ENCODE assay signal across 23 cellular contexts in the genomic region with DNA sequence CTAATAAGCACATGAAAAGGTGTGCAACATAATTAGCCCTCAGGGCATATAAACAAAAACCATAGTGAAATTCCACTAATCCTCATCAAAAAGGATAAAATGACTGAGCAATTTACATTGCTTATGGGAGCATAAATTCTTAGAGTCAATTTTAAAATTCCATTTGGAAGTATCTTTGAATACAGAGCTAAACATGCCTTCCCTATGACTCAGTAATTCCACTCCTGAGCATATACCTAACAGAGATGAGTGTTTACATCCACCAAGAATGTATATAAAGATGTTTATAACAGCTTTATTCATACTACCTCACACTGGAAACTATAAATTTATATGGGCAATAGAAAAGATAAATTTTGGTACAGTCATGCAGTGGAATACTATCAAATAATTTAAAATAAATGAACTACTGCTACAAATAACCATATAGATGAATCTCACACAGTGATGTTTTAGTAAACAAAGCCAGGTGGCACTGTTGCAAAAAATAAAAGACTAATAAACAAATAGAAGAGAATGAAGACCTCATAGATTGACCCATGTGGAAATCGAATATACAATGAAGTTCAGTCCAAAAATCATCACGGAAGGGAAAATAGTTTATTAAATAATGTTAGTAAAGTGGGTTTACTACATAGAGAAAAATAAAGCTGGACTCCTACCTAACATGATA. TPM values are rescaled to one million over a fixed set of nuclear protein-coding genes. Genes with fewer than 3 reads are reported as not detected.
A peak's percentile ranks its signal among the peaks of the same experiment; 100 is the strongest.
DNase-seq lines count a peak whose midpoint lies in the region; ATAC-seq and TF ChIP-seq lines count a peak whose summit lies in the region.
"Had no signal": no experiment of that assay in that cellular context is flagged by ENCODE, and none has a peak within 500 bp of the region (broad histone marks: within the 10 kb centered on the region; RNA-seq: fewer than 3 reads in every experiment).

No MANE protein-coding gene starts in this region.

- no peak for DNase-seq in activated CD8-positive, alpha-beta T cell treated with anti-CD3 and anti-CD28 coated beads for 36 hours
- DNase-seq in activated CD8-positive, alpha-beta T cell treated with anti-CD3 and anti-CD28 coated beads, Interleukin-2, amount 10 ng/mL, durations not matched to agents 7 days and 5 days: no peak
- DNase-seq in choroid plexus epithelial cell (ENCODE audit: low read depth) (peak; percentile 3), upper lobe of right lung (no peak), coronary artery (ENCODE audit: low spot score) (no peak), NCI-H2081 treated with DMSO at 0.1 percent for 48 hours (lab: John Stamatoyannopoulos, UW) (no peak)
- DNase-seq: amniotic stem cell; CD4-positive, alpha-beta T cell; cerebellar nuclear complex; DMS79 treated with DMSO at 0.1 percent for 48 hours; foreskin melanocyte; left colon; mucosa of descending colon; NCI-H1048; RPMI8226; stimulated activated naive CD4-positive, alpha-beta T cell treated with Interleukin-2 at 50 U/mL for 16 hours; upper lobe of left lung; WERI-Rb-1 had no signal

- no peaks in the 10 kb centered on the region for H3K9me3 Mint-ChIP-seq in activated CD8-positive, alpha-beta T cell treated with anti-CD3 and anti-CD28 coated beads for 36 hours
- H3K9me3 Mint-ChIP-seq in activated CD8-positive, alpha-beta T cell treated with anti-CD3 and anti-CD28 coated beads, Interleukin-2, amount 10 ng/mL, durations not matched to agents 7 days and 5 days (ENCODE audit: insufficient read depth): no peaks in the 10 kb centered on the region
- H3K9me3 Mint-ChIP-seq: activated T-helper 2 cell treated with anti-CD3 and anti-CD28 coated beads, Interferon-gamma antibody, Interleukin-2, Interleukin-4, amounts not matched to agents 10 μg/mL and 5 μg/mL and 100 μg/mL, durations not matched to agents 14 hours and 24 hours and 36 hours; CD4-positive, alpha-beta T cell had no signal

- ATAC-seq in activated CD8-positive, alpha-beta T cell treated with anti-CD3 and anti-CD28 coated beads for 36 hours: no peak
- ATAC-seq in activated CD8-positive, alpha-beta T cell treated with anti-CD3 and anti-CD28 coated beads, Interleukin-2, amount 10 ng/mL, durations not matched to agents 7 days and 5 days: no peak
- no peak for ATAC-seq in upper lobe of right lung
- no peak for ATAC-seq in GM19395 (IDR thresholded peaks at IDR 0.05; ENCODE audit: unreplicated experiment)
- ATAC-seq: left colon, mucosa of descending colon had no signal

- peaks cover 9% of the 10 kb centered on the region for H3K27me3 Mint-ChIP-seq in activated CD8-positive, alpha-beta T cell treated with anti-CD3 and anti-CD28 coated beads for 36 hours
- peaks cover 14% of the 10 kb centered on the region for H3K27me3 Mint-ChIP-seq in activated CD8-positive, alpha-beta T cell treated with anti-CD3 and anti-CD28 coated beads, Interleukin-2, amount 10 ng/mL, durations not matched to agents 7 days and 5 days (ENCODE audit: low read depth)

- H3K9me3 ChIP-seq in OCI-LY1 (ENCODE audit: low read length) (no peaks in the 10 kb centered on the region), upper lobe of right lung (no peaks in the 10 kb centered on the region)
- H3K9me3 ChIP-seq: mucosa of descending colon, right atrium auricular region, upper lobe of left lung had no signal

- H3K4me3 ChIP-seq in OCI-LY1 (ENCODE audit: low read depth, low read length, poor library complexity, severe bottlenecking): no peak overlapping the region
- H3K4me3 ChIP-seq in choroid plexus epithelial cell (ENCODE audit: low read depth, low read length): no peak overlapping the region
- H3K4me3 ChIP-seq in upper lobe of right lung: no peak overlapping the region
- no peak overlapping the region for H3K4me3 ChIP-seq in coronary artery
- H3K4me3 ChIP-seq: mucosa of descending colon, right atrium auricular region, upper lobe of left lung had no signal

- H3K9ac ChIP-seq in OCI-LY1 (ENCODE audit: low read length): no peak overlapping the region

- CTCF ChIA-PET in activated CD8-positive, alpha-beta T cell treated with anti-CD3 and anti-CD28 coated beads for 36 hours (lab: Charles Lee): no interaction called here
- CTCF ChIA-PET in activated CD8-positive, alpha-beta T cell treated with anti-CD3 and anti-CD28 coated beads, Interleukin-2, amount 10 ng/mL, durations not matched to agents 7 days and 5 days (lab: Charles Lee): interaction anchor here (1.4 kb wide), 1 partner anchor 88 kb away, joined by 8 read pairs; no protein-coding TSS in a partner anchor

- H3K27ac Mint-ChIP-seq in activated CD8-positive, alpha-beta T cell treated with anti-CD3 and anti-CD28 coated beads for 36 hours: no peak overlapping the region
- no peak overlapping the region for H3K27ac Mint-ChIP-seq in activated CD8-positive, alpha-beta T cell treated with anti-CD3 and anti-CD28 coated beads, Interleukin-2, amount 10 ng/mL, durations not matched to agents 7 days and 5 days
- H3K27ac Mint-ChIP-seq: activated T-helper 2 cell treated with anti-CD3 and anti-CD28 coated beads, Interferon-gamma antibody, Interleukin-2, Interleukin-4, amounts not matched to agents 10 μg/mL and 5 μg/mL and 100 μg/mL, durations not matched to agents 14 hours and 24 hours and 36 hours; CD4-positive, alpha-beta T cell had no signal

- H3K36me3 Mint-ChIP-seq in activated CD8-positive, alpha-beta T cell treated with anti-CD3 and anti-CD28 coated beads for 36 hours (ENCODE audit: low read depth): no peaks in the 10 kb centered on the region
- H3K36me3 Mint-ChIP-seq in activated CD8-positive, alpha-beta T cell treated with anti-CD3 and anti-CD28 coated beads, Interleukin-2, amount 10 ng/mL, durations not matched to agents 7 days and 5 days (ENCODE audit: low read depth): no peaks in the 10 kb centered on the region

- no peaks in the 10 kb centered on the region for H4K20me1 ChIP-seq in OCI-LY1 (ENCODE audit: insufficient read depth, low read length)

- no peaks in the 10 kb centered on the region for H3F3A ChIP-seq in OCI-LY1 (ENCODE audit: insufficient read depth, low read length)

- intact Hi-C loops in activated CD8-positive, alpha-beta T cell treated with anti-CD3 and anti-CD28 coated beads for 36 hours (cut with micrococcal nuclease): no loop called here
- intact Hi-C loops in upper lobe of right lung (cut with DNase I): no loop called here

- H3K4me3 Mint-ChIP-seq in activated CD8-positive, alpha-beta T cell treated with anti-CD3 and anti-CD28 coated beads for 36 hours: no peak overlapping the region
- H3K4me3 Mint-ChIP-seq in activated CD8-positive, alpha-beta T cell treated with anti-CD3 and anti-CD28 coated beads, Interleukin-2, amount 10 ng/mL, durations not matched to agents 7 days and 5 days: no peak overlapping the region
- H3K4me3 Mint-ChIP-seq: CD4-positive, alpha-beta T cell had no signal

- H3K4me2 ChIP-seq in OCI-LY1 (ENCODE audit: low read length): no peak overlapping the region

- POLR2A ChIA-PET in activated CD8-positive, alpha-beta T cell treated with anti-CD3 and anti-CD28 coated beads for 36 hours (lab: Charles Lee): no interaction called here
- POLR2A ChIA-PET in activated CD8-positive, alpha-beta T cell treated with anti-CD3 and anti-CD28 coated beads, Interleukin-2, amount 10 ng/mL, durations not matched to agents 7 days and 5 days (lab: Charles Lee): no interaction called here

- H3K4me1 ChIP-seq in OCI-LY1 (ENCODE audit: insufficient read depth, low read length, severe bottlenecking): no peaks in the 10 kb centered on the region
- H3K4me1 ChIP-seq in upper lobe of right lung: no peaks in the 10 kb centered on the region
- H3K4me1 ChIP-seq: right atrium auricular region, upper lobe of left lung had no signal

- H3K4me1 Mint-ChIP-seq in activated CD8-positive, alpha-beta T cell treated with anti-CD3 and anti-CD28 coated beads for 36 hours (ENCODE audit: low read depth): no peaks in the 10 kb centered on the region
- peaks cover under 1% of the 10 kb centered on the region for H3K4me1 Mint-ChIP-seq in activated CD8-positive, alpha-beta T cell treated with anti-CD3 and anti-CD28 coated beads, Interleukin-2, amount 10 ng/mL, durations not matched to agents 7 days and 5 days (ENCODE audit: low read depth)

- H3K36me3 ChIP-seq in OCI-LY1 (ENCODE audit: insufficient read depth, low read length) (no peaks in the 10 kb centered on the region), upper lobe of right lung (no peaks in the 10 kb centered on the region)
- H3K36me3 ChIP-seq: right atrium auricular region, upper lobe of left lung, WERI-Rb-1 had no signal

- no peaks in the 10 kb centered on the region for H3K9me2 ChIP-seq in OCI-LY1 (ENCODE audit: low read depth, low read length)

- H3K27ac ChIP-seq in OCI-LY1 (ENCODE audit: low read depth, low read length, poor library complexity, severe bottlenecking) (no peak overlapping the region), upper lobe of right lung (no peak overlapping the region), coronary artery (no peak overlapping the region)
- H3K27ac ChIP-seq: right atrium auricular region, upper lobe of left lung, WERI-Rb-1 had no signal

- H3K79me2 ChIP-seq in OCI-LY1 (ENCODE audit: insufficient read depth, low read length): no peaks in the 10 kb centered on the region

- no peak overlapping the region for H2AFZ ChIP-seq in OCI-LY1 (ENCODE audit: low read length)

- H3K27me3 ChIP-seq in OCI-LY1 (ENCODE audit: insufficient read depth, low read length): no peaks in the 10 kb centered on the region
- H3K27me3 ChIP-seq in upper lobe of right lung: no peaks in the 10 kb centered on the region
- H3K27me3 ChIP-seq: right atrium auricular region, upper lobe of left lung had no signal

- TF ChIP-seq CTCF in activated CD8-positive, alpha-beta T cell treated with anti-CD3 and anti-CD28 coated beads for 36 hours (IDR thresholded peaks at IDR 0.05): peak; percentile 4
- 0 out of 2 replicates have a peak, but pooled peaks have one; percentile 11 for TF ChIP-seq CTCF in OCI-LY1 (IDR thresholded peaks at IDR 0.05; ENCODE audit: low read length)
- no peak for TF ChIP-seq CTCF in choroid plexus epithelial cell (conservative IDR thresholded peaks at IDR 0.05; ENCODE audit: low read depth, low read length)
- peak; percentile 7 for TF ChIP-seq CTCF in upper lobe of right lung (IDR thresholded peaks at IDR 0.05)
- no peak for TF ChIP-seq CTCF in coronary artery (IDR thresholded peaks at IDR 0.05)

RNA-seq across cellular contexts. Expression of gene OR2D2, which starts 8.2 kb away (rescaled TPM):
- not detected for total RNA-seq in activated CD8-positive, alpha-beta T cell treated with anti-CD3 and anti-CD28 coated beads for 36 hours
- not detected for total RNA-seq in activated CD8-positive, alpha-beta T cell treated with anti-CD3 and anti-CD28 coated beads, Interleukin-2, amount 10 ng/mL, durations not matched to agents 7 days and 5 days
- not detected for total RNA-seq in upper lobe of right lung
- total RNA-seq: CD4-positive, alpha-beta T cell; right atrium auricular region had no signal

RNA-seq across cellular contexts. Expression of gene OR2D3, which starts 20.3 kb away (rescaled TPM):
- total RNA-seq in activated CD8-positive, alpha-beta T cell treated with anti-CD3 and anti-CD28 coated beads for 36 hours: not detected
- total RNA-seq in activated CD8-positive, alpha-beta T cell treated with anti-CD3 and anti-CD28 coated beads, Interleukin-2, amount 10 ng/mL, durations not matched to agents 7 days and 5 days: not detected
- total RNA-seq in upper lobe of right lung: not detected
- total RNA-seq: activated T-helper 2 cell treated with anti-CD3 and anti-CD28 coated beads, Interferon-gamma antibody, Interleukin-2, Interleukin-4, amounts not matched to agents 10 μg/mL and 5 μg/mL and 100 μg/mL, durations not matched to agents 14 hours and 24 hours and 36 hours; CD4-positive, alpha-beta T cell; left colon; mucosa of descending colon; right atrium auricular region; T-helper 1 cell treated with Interleukin-12 subunit alpha and Interleukin-12 subunit beta and Interleukin-4 antibody, amounts not matched to agents 30 ng/mL and 1 ng/mL, for 36 hours; upper lobe of left lung had no signal

RNA-seq across cellular contexts. Expression of gene OR10A4, which starts 24.0 kb away (rescaled TPM):
- not detected for total RNA-seq in activated CD8-positive, alpha-beta T cell treated with anti-CD3 and anti-CD28 coated beads for 36 hours
- total RNA-seq in activated CD8-positive, alpha-beta T cell treated with anti-CD3 and anti-CD28 coated beads, Interleukin-2, amount 10 ng/mL, durations not matched to agents 7 days and 5 days: not detected
- total RNA-seq in upper lobe of right lung: not detected
- total RNA-seq: activated T-helper 2 cell treated with anti-CD3 and anti-CD28 coated beads, Interferon-gamma antibody, Interleukin-2, Interleukin-4, amounts not matched to agents 10 μg/mL and 5 μg/mL and 100 μg/mL, durations not matched to agents 14 hours and 24 hours and 36 hours; CD4-positive, alpha-beta T cell; left colon; mucosa of descending colon; right atrium auricular region; T-helper 1 cell treated with Interleukin-12 subunit alpha and Interleukin-12 subunit beta and Interleukin-4 antibody, amounts not matched to agents 30 ng/mL and 1 ng/mL, for 36 hours; upper lobe of left lung had no signal

RNA-seq across cellular contexts. Expression of gene ZNF215, which starts 25.8 kb away (rescaled TPM):
- total RNA-seq in activated CD8-positive, alpha-beta T cell treated with anti-CD3 and anti-CD28 coated beads for 36 hours: 1 to 10 TPM; 2.2 to 2.5 TPM
- total RNA-seq in activated CD8-positive, alpha-beta T cell treated with anti-CD3 and anti-CD28 coated beads, Interleukin-2, amount 10 ng/mL, durations not matched to agents 7 days and 5 days: 1 to 10 TPM; 1.3 to 1.6 TPM
- total RNA-seq in upper lobe of right lung: 2.4 TPM

RNA-seq across cellular contexts. Expression of gene OR10A2, which starts 37.6 kb away (rescaled TPM):
- not detected for total RNA-seq in activated CD8-positive, alpha-beta T cell treated with anti-CD3 and anti-CD28 coated beads for 36 hours
- not detected for total RNA-seq in activated CD8-positive, alpha-beta T cell treated with anti-CD3 and anti-CD28 coated beads, Interleukin-2, amount 10 ng/mL, durations not matched to agents 7 days and 5 days
- not detected for total RNA-seq in upper lobe of right lung
- total RNA-seq: CD4-positive, alpha-beta T cell; left colon; right atrium auricular region; T-helper 1 cell treated with Interleukin-12 subunit alpha and Interleukin-12 subunit beta and Interleukin-4 antibody, amounts not matched to agents 30 ng/mL and 1 ng/mL, for 36 hours; upper lobe of left lung had no signal

Comparison
In these comparisons a context has a peak if more than half of its experiments do, and no peak if none do; other contexts are left out.
1. CTCF ChIP-seq: peak in activated CD8-positive, alpha-beta T cell treated with anti-CD3 and anti-CD28 coated beads for 36 hours (single experiment), OCI-LY1 (single experiment) and upper lobe of right lung (single experiment); none in choroid plexus epithelial cell (single experiment) and coronary artery (single experiment).